In the genomic region with DNA sequence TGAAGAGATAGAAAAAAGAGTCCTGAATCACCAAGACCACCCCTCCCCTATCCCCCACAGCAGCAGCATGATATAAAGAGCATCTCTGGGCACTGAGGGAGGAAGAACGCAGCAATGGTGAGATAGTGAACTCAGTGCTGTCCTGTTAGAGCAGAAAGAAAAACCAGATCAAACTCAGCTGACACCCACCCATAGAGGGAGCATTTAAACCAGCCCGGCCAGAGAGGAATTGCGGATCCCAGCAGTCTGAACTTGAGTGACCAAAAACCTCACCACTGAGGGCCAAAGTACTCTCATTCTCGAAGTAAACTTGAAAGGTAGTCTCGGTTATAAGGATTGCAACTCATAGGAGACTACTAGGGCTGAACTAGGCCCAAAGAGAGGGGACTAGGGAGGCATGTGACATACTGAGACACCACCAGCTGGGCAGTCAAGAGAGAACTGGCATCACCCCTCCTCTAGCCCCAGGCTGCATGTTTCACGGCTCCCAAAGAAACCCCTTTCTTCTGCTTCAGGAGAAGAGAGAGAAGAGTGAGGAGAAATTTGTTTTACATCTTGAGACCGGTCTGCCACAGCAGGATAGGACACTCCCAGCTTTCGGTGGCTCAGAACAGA, we compare ENCODE assay signal across 1 cellular context.
TF ChIP-seq lines count a peak whose summit lies in the region.

No MANE protein-coding gene starts in this region.

TF ChIP-seq in WTC11, 78 proteins besides CTCF, POLR2A, EP300 and RAD21 (continued from another document):
- TF ChIP-seq, protein P1, sequence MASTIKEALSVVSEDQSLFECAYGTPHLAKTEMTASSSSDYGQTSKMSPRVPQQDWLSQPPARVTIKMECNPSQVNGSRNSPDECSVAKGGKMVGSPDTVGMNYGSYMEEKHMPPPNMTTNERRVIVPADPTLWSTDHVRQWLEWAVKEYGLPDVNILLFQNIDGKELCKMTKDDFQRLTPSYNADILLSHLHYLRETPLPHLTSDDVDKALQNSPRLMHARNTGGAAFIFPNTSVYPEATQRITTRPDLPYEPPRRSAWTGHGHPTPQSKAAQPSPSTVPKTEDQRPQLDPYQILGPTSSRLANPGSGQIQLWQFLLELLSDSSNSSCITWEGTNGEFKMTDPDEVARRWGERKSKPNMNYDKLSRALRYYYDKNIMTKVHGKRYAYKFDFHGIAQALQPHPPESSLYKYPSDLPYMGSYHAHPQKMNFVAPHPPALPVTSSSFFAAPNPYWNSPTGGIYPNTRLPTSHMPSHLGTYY (CRISPR knock-in tag; IDR thresholded peaks at IDR 0.05): no peak
- TF ChIP-seq ZNF671 (CRISPR knock-in tag; IDR thresholded peaks at IDR 0.05): no peak
TF ChIP-seq in WTC11: peak in this region for 0.
